Comparison of ENCODE assay signal across 8 cellular contexts in the genomic region with DNA sequence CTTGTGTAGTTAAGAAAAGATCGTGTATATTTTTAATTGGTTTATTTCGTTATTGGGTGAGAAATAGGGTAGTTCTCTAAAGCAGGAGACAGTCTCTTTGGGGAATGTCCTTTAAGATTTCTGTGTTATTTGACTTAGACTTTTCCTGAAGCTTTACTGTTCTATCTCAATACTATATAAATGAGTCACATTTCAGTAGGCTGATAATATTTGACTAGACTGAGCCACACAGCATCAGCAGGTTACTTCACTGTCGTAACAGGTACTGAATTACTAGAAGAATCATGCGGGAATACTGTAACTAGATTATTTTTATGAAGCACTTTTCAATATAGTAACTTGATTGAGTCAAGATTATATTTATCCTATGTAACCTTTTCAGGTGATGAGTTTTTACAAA. TPM values are rescaled to one million over a fixed set of nuclear protein-coding genes. Genes with fewer than 3 reads are reported as not detected.
DNase-seq lines count a peak whose midpoint lies in the region; ATAC-seq and TF ChIP-seq lines count a peak whose summit lies in the region.

No MANE protein-coding gene starts in this region.

- peaks cover 14% of the 10 kb centered on the region for H3K27me3 Mint-ChIP-seq in nephron progenitor cell (ENCODE audit: low read depth, poor library complexity)

- peaks cover 28% of the 10 kb centered on the region for H3K4me1 Mint-ChIP-seq in nephron progenitor cell

- DNase-seq in DMS53 (lab: John Stamatoyannopoulos, UW) (peak; percentile 54), M059J (ENCODE audit: low read depth) (peak; percentile 11), coronary artery (ENCODE audit: low spot score) (no peak), nephron progenitor cell (no peak), NCI-H1436 (lab: John Stamatoyannopoulos, UW) (no peak), GM03348 (ENCODE audit: low spot score) (no peak), AG08396 (ENCODE audit: low spot score) (no peak)

- H3K27ac ChIP-seq in coronary artery = no peak overlapping the region

- H3K9me3 Mint-ChIP-seq in nephron progenitor cell = peaks cover 4% of the 10 kb centered on the region

- ATAC-seq in GM21723 (IDR thresholded peaks at IDR 0.05; ENCODE audit: unreplicated experiment) = no peak

- H3K27ac Mint-ChIP-seq in nephron progenitor cell = no peak overlapping the region

- H3K36me3 Mint-ChIP-seq in nephron progenitor cell (ENCODE audit: low read depth) = no peaks in the 10 kb centered on the region

- peak overlapping the region; percentile 88 for H3K4me3 ChIP-seq in coronary artery

- H3K4me3 Mint-ChIP-seq in nephron progenitor cell = peak overlapping the region; percentile 91

- TF ChIP-seq CTCF in coronary artery (IDR thresholded peaks at IDR 0.05) = no peak
- TF ChIP-seq CTCF in nephron progenitor cell (IDR thresholded peaks at IDR 0.05) = no peak

RNA-seq across cellular contexts. Expression of gene SMAP1, which starts 1.4 kb away (rescaled TPM):
- 34.6 and 41.1 TPM in 2 replicates for total RNA-seq in M059J (2014; rRNA removed; shearing (Covaris generic))

Comparison
In these comparisons a context has a peak if more than half of its experiments do, and no peak if none do; other contexts are left out.
1. DNase-seq: peak in DMS53 (single experiment) and M059J (single experiment); none in coronary artery (single experiment), nephron progenitor cell (single experiment), NCI-H1436 (single experiment), GM03348 (single experiment) and AG08396 (single experiment).